In genomic region chr5:16064135-16064893, GRCh38 we compare ENCODE assay signal across 20 cellular contexts.
DNase-seq lines count a peak whose midpoint lies in the region; ATAC-seq, FAIRE-seq and TF ChIP-seq lines count a peak whose summit lies in the region.
"Had no signal": no experiment of that assay in that cellular context is flagged by ENCODE, and none has a peak within 500 bp of the region (broad histone marks: within the 10 kb centered on the region; RNA-seq: fewer than 3 reads in every experiment).

No MANE protein-coding gene starts in this region.

- H3K27me3 ChIP-seq in SK-N-SH (ENCODE audit: insufficient read depth) (no peaks in the 10 kb centered on the region), DND-41 (ENCODE audit: insufficient read depth, low read length, poor library complexity) (no peaks in the 10 kb centered on the region), keratinocyte (ENCODE audit: control insufficient read depth, extremely low read depth, insufficient read depth, low read length) (no peaks in the 10 kb centered on the region)

- H3K9ac ChIP-seq in SK-N-SH = no peak overlapping the region
- H3K9ac ChIP-seq in DND-41 (ENCODE audit: low read depth, low read length) = no peak overlapping the region
- no peak overlapping the region for H3K9ac ChIP-seq in keratinocyte (ENCODE audit: control insufficient read depth, extremely low read depth, insufficient read depth, low read length)
- H3K9ac ChIP-seq: GM23248 had no signal

- WGBS in SK-N-SH (ENCODE audit: low lambda C conversion rate) = 39% methylated on average over 9 of the region's 9 CpGs

- H3K27ac Mint-ChIP-seq in chondrocyte (ENCODE audit: unreplicated experiment) = no peak overlapping the region
- H3K27ac Mint-ChIP-seq: CD4-positive, alpha-beta T cell had no signal

- H3K9me3 ChIP-seq in SK-N-SH (no peaks in the 10 kb centered on the region), DND-41 (ENCODE audit: insufficient read depth, low read length, severe bottlenecking) (no peaks in the 10 kb centered on the region), keratinocyte (ENCODE audit: control insufficient read depth, low read depth, low read length) (no peaks in the 10 kb centered on the region)
- H3K9me3 ChIP-seq: HAP-1 had no signal

- H3K4me1 ChIP-seq in SK-N-SH (ENCODE audit: control insufficient read depth in 1 of 2, insufficient read depth in 2 of 2, low read depth in 1 of 2, low read length in 1 of 2) (peaks cover 0 to 22% of the 10 kb centered on the region in 2 experiments; a peak in 2 of 4 replicates), DND-41 (ENCODE audit: insufficient read depth, low read length) (no peaks in the 10 kb centered on the region), keratinocyte (ENCODE audit: control insufficient read depth, extremely low read depth, insufficient read depth, low read length) (no peaks in the 10 kb centered on the region)
- H3K4me1 ChIP-seq: HAP-1 had no signal

- H4K20me1 ChIP-seq in SK-N-SH (ENCODE audit: insufficient read depth) = no peaks in the 10 kb centered on the region
- no peaks in the 10 kb centered on the region for H4K20me1 ChIP-seq in DND-41 (ENCODE audit: insufficient read depth, low read length)
- H4K20me1 ChIP-seq in keratinocyte (ENCODE audit: control insufficient read depth, extremely low read depth, insufficient read depth, low read length) = no peaks in the 10 kb centered on the region

- peaks cover 0 to 9% of the 10 kb centered on the region in 2 experiments for H3K36me3 ChIP-seq in SK-N-SH (replicated peaks in 1 of 2; ENCODE audit: control insufficient read depth in 1 of 2, insufficient read depth in 2 of 2, low read length in 1 of 2)
- no peaks in the 10 kb centered on the region for H3K36me3 ChIP-seq in DND-41 (ENCODE audit: insufficient read depth, low read length)
- no peaks in the 10 kb centered on the region for H3K36me3 ChIP-seq in keratinocyte (ENCODE audit: control insufficient read depth in 2 of 2, extremely low read depth in 1 of 2, insufficient read depth in 2 of 2, low read length in 2 of 2)
- H3K36me3 ChIP-seq: HAP-1 had no signal

- no peak overlapping the region for H3K4me3 ChIP-seq in SK-N-SH (ENCODE audit: low read depth in 2 of 2, low read length in 1 of 2)
- no peak overlapping the region for H3K4me3 ChIP-seq in DND-41 (ENCODE audit: low read depth in 1 of 2, low read length in 2 of 2)
- H3K4me3 ChIP-seq in keratinocyte (ENCODE audit: control insufficient read depth in 2 of 3, extremely low read depth in 1 of 3, insufficient read depth in 2 of 3, low read depth in 1 of 3, low read length in 3 of 3) = no peak overlapping the region
- H3K4me3 ChIP-seq: GM23248, HAP-1 had no signal

- no peak for ATAC-seq in SK-N-SH treated with all-trans-retinoic acid at 6 μM for 48 hours
- no peak for ATAC-seq in DND-41 (ENCODE audit: insufficient read depth, low read depth)
- ATAC-seq: HepG2 had no signal

- peak in 1 of 2 experiments; percentile 83; a peak in 2 of 4 replicates for TF ChIP-seq EP300 in SK-N-SH (IDR thresholded peaks at IDR 0.05; ENCODE audit: borderline replicate concordance in 1 of 2, low read depth in 1 of 2, low read length in 1 of 2)

- no peak overlapping the region for H3K4me2 ChIP-seq in SK-N-SH
- H3K4me2 ChIP-seq in DND-41 (ENCODE audit: insufficient read depth, low read length) = no peak overlapping the region
- no peak overlapping the region for H3K4me2 ChIP-seq in keratinocyte (ENCODE audit: control insufficient read depth, extremely low read depth, insufficient read depth, low read depth, low read length)

- no peak overlapping the region for H2AFZ ChIP-seq in SK-N-SH (ENCODE audit: low read depth)
- H2AFZ ChIP-seq in DND-41 (ENCODE audit: low read depth, low read length) = no peak overlapping the region
- H2AFZ ChIP-seq in keratinocyte (ENCODE audit: control insufficient read depth, low read length) = peak overlapping the region; percentile 33
- H2AFZ ChIP-seq: GM23248 had no signal

- H3K79me2 ChIP-seq in SK-N-SH (ENCODE audit: insufficient read depth) (no peaks in the 10 kb centered on the region), DND-41 (ENCODE audit: insufficient read depth, low read length) (no peaks in the 10 kb centered on the region), keratinocyte (ENCODE audit: control insufficient read depth, insufficient read depth, low read length) (no peaks in the 10 kb centered on the region)

- H3K4me3 Mint-ChIP-seq in chondrocyte (ENCODE audit: unreplicated experiment) = no peak overlapping the region
- H3K4me3 Mint-ChIP-seq: CD4-positive, alpha-beta T cell had no signal

- peak; percentile 22 for DNase-seq in SK-N-SH
- DNase-seq in DND-41 = no peak
- peak; percentile 37 for DNase-seq in M059J (ENCODE audit: low read depth)
- DNase-seq in keratinocyte (ENCODE audit: low read depth, low spot score) = no peak
- DNase-seq in chondrocyte (ENCODE audit: low spot score) = no peak
- DNase-seq in effector CD8-positive, alpha-beta T cell (lab: John Stamatoyannopoulos, UW) = no peak
- DNase-seq in stimulated activated CD4-positive, alpha-beta T cell treated with anti-CD3 and anti-CD28 coated beads, Interleukin-4, amount 100 ng/mL, for 4 hours = no peak
- DNase-seq: ACHN; C1 segment of cervical spinal cord; Calu3; CD4-positive, alpha-beta T cell; DMS 273 treated with DMSO at 0.1 percent for 48 hours; DMS79; EL; GM23248 had no signal

- POLR2A ChIA-PET in SK-N-SH (lab: Yijun Ruan, JAX) = no interaction called here

- dilution Hi-C loops in keratinocyte (cut with MboI; ENCODE audit: extremely low pct_ligation_motif_present, low sequenced_read_pairs) = no loop called here

- peaks cover 24% of the 10 kb centered on the region for H3K27me3 Mint-ChIP-seq in chondrocyte (ENCODE audit: low read depth)
- H3K27me3 Mint-ChIP-seq: CD4-positive, alpha-beta T cell had no signal

- H3K9me3 Mint-ChIP-seq in chondrocyte (ENCODE audit: low read depth) = no peaks in the 10 kb centered on the region

- H3K4me1 Mint-ChIP-seq in chondrocyte (ENCODE audit: low read depth) = no peaks in the 10 kb centered on the region

- H3K9me2 ChIP-seq in SK-N-SH = no peaks in the 10 kb centered on the region

- peak; percentile 64 for TF ChIP-seq RAD21 in SK-N-SH (IDR thresholded peaks at IDR 0.05; ENCODE audit: low read length)

- no peaks in the 10 kb centered on the region for H3K9me1 ChIP-seq in keratinocyte (ENCODE audit: control insufficient read depth, extremely low read depth, insufficient read depth, low read length)

- no peaks in the 10 kb centered on the region for H3F3A ChIP-seq in SK-N-SH (replicated peaks; ENCODE audit: insufficient read depth)

- no peak for FAIRE-seq in keratinocyte (lab: Jason Lieb, UNC)
- FAIRE-seq: G401.6, GM12891, HepG2 had no signal

- CTCF ChIA-PET in SK-N-SH (lab: Yijun Ruan, JAX) = interaction anchor here (1.0 to 1.8 kb wide), 4 partner anchors 23 to 391 kb away, joined by 3 to 6 read pairs (median 4); no protein-coding TSS in a partner anchor

- H3K27ac ChIP-seq in SK-N-SH (ENCODE audit: low read depth in 2 of 2, low read length in 1 of 2) (peak overlapping the region in 1 of 2 experiments; percentile 56; a peak in 2 of 4 replicates), DND-41 (ENCODE audit: low read length) (no peak overlapping the region), keratinocyte (ENCODE audit: control insufficient read depth, insufficient read depth, low read length) (no peak overlapping the region)
- H3K27ac ChIP-seq: GM23248 had no signal

- H3K36me3 Mint-ChIP-seq in chondrocyte (ENCODE audit: low read depth) = no peaks in the 10 kb centered on the region

- TF ChIP-seq CTCF in SK-N-SH (IDR thresholded peaks at IDR 0.05) (no peak), DND-41 (IDR thresholded peaks at IDR 0.05; ENCODE audit: borderline replicate concordance, extremely low read depth, low read length, poor library complexity, severe bottlenecking) (peak; percentile 34), keratinocyte (optimal IDR thresholded peaks at IDR 0.05 in 1 of 3, IDR thresholded peaks at IDR 0.05 in 1 of 3, conservative IDR thresholded peaks at IDR 0.05 in 1 of 3; ENCODE audit: extremely low read depth in 1 of 3, insufficient read depth in 2 of 3, low read length in 3 of 3) (no peak), chondrocyte (IDR thresholded peaks at IDR 0.05) (no peak)

TF ChIP-seq in SK-N-SH, 30 proteins besides CTCF, POLR2A, EP300 and RAD21 (continues in another document):
- no peak for TF ChIP-seq ZBTB33 (IDR thresholded peaks at IDR 0.05; ENCODE audit: borderline replicate concordance, low read depth)
- peak; percentile 86 for TF ChIP-seq GATA2 (CRISPR knock-in tag; IDR thresholded peaks at IDR 0.05)
- TF ChIP-seq CHD2 (IDR thresholded peaks at IDR 0.05; ENCODE audit: low read length, partially characterized antibody) = peak; percentile 45

TF ChIP-seq in SK-N-SH treated with all-trans-retinoic acid at 6 μM for 48 hours, 23 proteins besides CTCF, POLR2A, EP300 and RAD21 (continues in another document):
- TF ChIP-seq POU6F1 (CRISPR knock-in tag; IDR thresholded peaks at IDR 0.05; ENCODE audit: borderline replicate concordance, low read depth) (no peak), SNAI2 (CRISPR knock-in tag; IDR thresholded peaks at IDR 0.05) (no peak), CSDC2 (CRISPR knock-in tag; IDR thresholded peaks at IDR 0.05) (no peak), ZC3H10 (CRISPR knock-in tag; IDR thresholded peaks at IDR 0.05) (no peak), ZFP30 (CRISPR knock-in tag; IDR thresholded peaks at IDR 0.05) (no peak), ISL1 (CRISPR knock-in tag; IDR thresholded peaks at IDR 0.05) (no peak), ZNF565 (CRISPR knock-in tag; conservative IDR thresholded peaks at IDR 0.05; ENCODE audit: low read depth) (no peak), TOX (CRISPR knock-in tag; IDR thresholded peaks at IDR 0.05; ENCODE audit: borderline replicate concordance) (no peak)

Comparison
In these comparisons a context has a peak if more than half of its experiments do, and no peak if none do; other contexts are left out.
1. DNase-seq: peak in SK-N-SH (single experiment) and M059J (single experiment); none in DND-41 (single experiment), keratinocyte (single experiment), chondrocyte (single experiment), effector CD8-positive, alpha-beta T cell (single experiment) and stimulated activated CD4-positive, alpha-beta T cell treated with anti-CD3 and anti-CD28 coated beads, Interleukin-4, amount 100 ng/mL, for 4 hours (0 of 2).